Comparison of ENCODE assay signal across 31 cellular contexts in the genomic region with DNA sequence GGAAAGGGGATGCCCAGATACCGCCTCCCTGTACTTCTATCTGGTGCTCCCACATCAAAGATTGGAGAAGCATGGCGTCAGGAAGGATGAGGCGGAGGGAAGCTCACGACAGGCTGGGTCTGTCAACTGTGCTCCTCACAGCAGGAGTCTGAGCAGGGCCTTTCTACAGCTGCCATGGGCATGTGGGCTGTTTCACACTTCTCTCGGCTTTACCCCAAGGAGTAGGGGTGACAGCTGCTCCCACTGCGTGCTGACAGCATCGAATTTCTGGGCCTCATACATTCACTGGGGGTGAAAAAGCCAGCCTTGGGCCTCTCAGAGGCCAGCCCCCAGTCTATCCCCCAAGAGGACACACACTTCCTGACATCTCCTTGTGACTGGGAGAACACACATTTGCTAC. TPM values are rescaled to one million over a fixed set of nuclear protein-coding genes. Genes with fewer than 3 reads are reported as not detected.
DNase-seq lines count a peak whose midpoint lies in the region; ATAC-seq lines count a peak whose summit lies in the region.
"Had no signal": no experiment of that assay in that cellular context is flagged by ENCODE, and none has a peak within 500 bp of the region (broad histone marks: within the 10 kb centered on the region; RNA-seq: fewer than 3 reads in every experiment).

No MANE protein-coding gene starts in this region.

- H3K27ac Mint-ChIP-seq in activated naive CD4-positive, alpha-beta T cell treated with anti-CD3 and anti-CD28 coated beads for 36 hours = peak overlapping the region; percentile 99
- peak overlapping the region; percentile 99 for H3K27ac Mint-ChIP-seq in dendritic cell treated with granulocyte-macrophage colony-stimulating factor and Interleukin-4, amounts not matched to agents 40 ng/mL and 50 ng/mL, for 4 days
- peak overlapping the region; percentile 96 for H3K27ac Mint-ChIP-seq in stimulated activated effector memory CD8-positive, alpha-beta T cell treated with anti-CD3 and anti-CD28 coated beads, Interleukin-12 subunit alpha, Interleukin-12 subunit beta, amount 100 ng/mL, for 72 hours
- H3K27ac Mint-ChIP-seq: type B pancreatic cell had no signal

- no peaks in the 10 kb centered on the region for H3K27me3 Mint-ChIP-seq in activated naive CD4-positive, alpha-beta T cell treated with anti-CD3 and anti-CD28 coated beads for 36 hours (ENCODE audit: low read depth)
- no peaks in the 10 kb centered on the region for H3K27me3 Mint-ChIP-seq in dendritic cell treated with granulocyte-macrophage colony-stimulating factor and Interleukin-4, amounts not matched to agents 40 ng/mL and 50 ng/mL, for 4 days

- intact Hi-C loops in activated naive CD4-positive, alpha-beta T cell treated with anti-CD3 and anti-CD28 coated beads for 36 hours (cut with micrococcal nuclease) = no loop called here
- intact Hi-C loops in dendritic cell treated with granulocyte-macrophage colony-stimulating factor and Interleukin-4, amounts not matched to agents 40 ng/mL and 50 ng/mL, for 4 days (cut with micrococcal nuclease) = no loop called here
- intact Hi-C loops in posterior cingulate gyrus (cut with DNase I) = no loop called here

- no peaks in the 10 kb centered on the region for H3K27me3 ChIP-seq in SJCRH30
- H3K27me3 ChIP-seq: BE2C, left lung, neutrophil, Peyer's patch, right lobe of liver had no signal

- H3K4me3 Mint-ChIP-seq in activated naive CD4-positive, alpha-beta T cell treated with anti-CD3 and anti-CD28 coated beads for 36 hours = no peak overlapping the region
- H3K4me3 Mint-ChIP-seq in dendritic cell treated with granulocyte-macrophage colony-stimulating factor and Interleukin-4, amounts not matched to agents 40 ng/mL and 50 ng/mL, for 4 days = no peak overlapping the region
- peak overlapping the region; percentile 14 for H3K4me3 Mint-ChIP-seq in stimulated activated effector memory CD8-positive, alpha-beta T cell treated with anti-CD3 and anti-CD28 coated beads, Interleukin-12 subunit alpha, Interleukin-12 subunit beta, amount 100 ng/mL, for 72 hours
- H3K4me3 Mint-ChIP-seq: type B pancreatic cell had no signal

- H3K9me3 ChIP-seq in SJCRH30 (replicated peaks) = 0 out of 2 replicates have a peak, but pooled peaks cover 5% of the 10 kb centered on the region
- H3K9me3 ChIP-seq: BE2C, HAP-1, left lung, neutrophil, Peyer's patch, right lobe of liver had no signal

- H3K4me1 ChIP-seq in SJCRH30 = peaks cover 11% of the 10 kb centered on the region
- H3K4me1 ChIP-seq: BE2C, HAP-1, right lobe of liver had no signal

- H3K4me1 Mint-ChIP-seq in activated naive CD4-positive, alpha-beta T cell treated with anti-CD3 and anti-CD28 coated beads for 36 hours (ENCODE audit: low read depth) = peaks cover 37% of the 10 kb centered on the region
- peaks cover 67% of the 10 kb centered on the region for H3K4me1 Mint-ChIP-seq in dendritic cell treated with granulocyte-macrophage colony-stimulating factor and Interleukin-4, amounts not matched to agents 40 ng/mL and 50 ng/mL, for 4 days (ENCODE audit: low read depth)
- H3K4me1 Mint-ChIP-seq in stimulated activated effector memory CD8-positive, alpha-beta T cell treated with anti-CD3 and anti-CD28 coated beads, Interleukin-12 subunit alpha, Interleukin-12 subunit beta, amount 100 ng/mL, for 72 hours = peaks cover 53% of the 10 kb centered on the region

- CTCF ChIA-PET in activated naive CD4-positive, alpha-beta T cell treated with anti-CD3 and anti-CD28 coated beads for 36 hours (lab: Charles Lee) = interaction anchor here (0.9 to 2.1 kb wide), 5 partner anchors 14 to 164 kb away, joined by 3 to 7 read pairs (median 4); no protein-coding TSS in a partner anchor

- DNase-seq in activated naive CD4-positive, alpha-beta T cell treated with anti-CD3 and anti-CD28 coated beads for 36 hours = no peak
- no peak for DNase-seq in activated naive CD4-positive, alpha-beta T cell (lab: John Stamatoyannopoulos, UW)
- peak; percentile 82 to 85 for DNase-seq in SJCRH30
- peak in 1 of 2 donors; percentile 40 for DNase-seq in stimulated activated effector memory CD8-positive, alpha-beta T cell treated with anti-CD3 and anti-CD28 coated beads, Interleukin-12 subunit alpha, Interleukin-12 subunit beta, amount 100 ng/mL, for 72 hours (ENCODE audit: low spot score in 2 of 2)
- DNase-seq in stimulated activated naive CD4-positive, alpha-beta T cell (lab: John Stamatoyannopoulos, UW) = no peak
- DNase-seq in posterior cingulate gyrus = no peak
- DNase-seq in NCI-H69 (lab: John Stamatoyannopoulos, UW) = no peak
- DNase-seq: ACHN; activated effector memory CD4-positive, alpha-beta T cell treated with Interleukin-2 at 50 U/mL for 16 hours; BE2C; CD8-positive, alpha-beta memory T cell; central memory CD4-positive, alpha-beta T cell; cortex of kidney; left lung; mesenchymal stem cell; MM.1S; NCI-H2029 treated with DMSO at 0.1 percent for 48 hours; NCI-H2227 treated with DMSO at 0.1 percent for 48 hours; NCI-H748 treated with DMSO at 0.1 percent for 48 hours; Peyer's patch; right lobe of liver; SHP77; stimulated activated CD4-positive, alpha-beta T cell treated with anti-CD3 and anti-CD28 coated beads, Interleukin-12 subunit alpha, Interleukin-12 subunit beta, amount 100 ng/mL, for 4 hours; stimulated activated CD4-positive, alpha-beta T cell treated with anti-CD3 and anti-CD28 coated beads, Interleukin-2, amount 100 ng/mL, for 48 hours; substantia nigra; T1000 had no signal

- no peak overlapping the region for H3K27ac ChIP-seq in SJCRH30
- H3K27ac ChIP-seq: KMS-11, neutrophil, Peyer's patch, right lobe of liver had no signal

- H3K36me3 ChIP-seq in SJCRH30 = no peaks in the 10 kb centered on the region
- H3K36me3 ChIP-seq: BE2C, HAP-1, left lung, neutrophil, Peyer's patch, right lobe of liver had no signal

- H3K36me3 Mint-ChIP-seq in activated naive CD4-positive, alpha-beta T cell treated with anti-CD3 and anti-CD28 coated beads for 36 hours (ENCODE audit: low read depth) = peaks cover 15% of the 10 kb centered on the region
- peaks cover 7% of the 10 kb centered on the region for H3K36me3 Mint-ChIP-seq in dendritic cell treated with granulocyte-macrophage colony-stimulating factor and Interleukin-4, amounts not matched to agents 40 ng/mL and 50 ng/mL, for 4 days (ENCODE audit: low read depth)
- H3K36me3 Mint-ChIP-seq in stimulated activated effector memory CD8-positive, alpha-beta T cell treated with anti-CD3 and anti-CD28 coated beads, Interleukin-12 subunit alpha, Interleukin-12 subunit beta, amount 100 ng/mL, for 72 hours = peaks cover 9% of the 10 kb centered on the region
- H3K36me3 Mint-ChIP-seq: type B pancreatic cell had no signal

- H3K4me3 ChIP-seq in SJCRH30 = no peak overlapping the region
- H3K4me3 ChIP-seq: HAP-1, left lung, Peyer's patch, right lobe of liver had no signal

- H3K9me3 Mint-ChIP-seq in activated naive CD4-positive, alpha-beta T cell treated with anti-CD3 and anti-CD28 coated beads for 36 hours = no peaks in the 10 kb centered on the region
- H3K9me3 Mint-ChIP-seq in dendritic cell treated with granulocyte-macrophage colony-stimulating factor and Interleukin-4, amounts not matched to agents 40 ng/mL and 50 ng/mL, for 4 days = no peaks in the 10 kb centered on the region
- no peaks in the 10 kb centered on the region for H3K9me3 Mint-ChIP-seq in stimulated activated effector memory CD8-positive, alpha-beta T cell treated with anti-CD3 and anti-CD28 coated beads, Interleukin-12 subunit alpha, Interleukin-12 subunit beta, amount 100 ng/mL, for 72 hours
- H3K9me3 Mint-ChIP-seq: CD8-positive, alpha-beta memory T cell; type B pancreatic cell had no signal

- no peak for ATAC-seq in stimulated activated effector memory CD8-positive, alpha-beta T cell treated with anti-CD3 and anti-CD28 coated beads, Interleukin-12 subunit alpha, Interleukin-12 subunit beta, amount 100 ng/mL, for 72 hours
- ATAC-seq: left lung, right lobe of liver had no signal

RNA-seq across cellular contexts. Expression of gene NEURL3, which starts 21.1 kb away (rescaled TPM):
- under 1 TPM; 0.48 to 0.57 TPM for total RNA-seq in activated naive CD4-positive, alpha-beta T cell treated with anti-CD3 and anti-CD28 coated beads for 36 hours
- total RNA-seq in SJCRH30 (2014; rRNA removed; shearing (Covaris generic)) = 0.10 TPM in 1 of 2 replicates, not detected in the other

RNA-seq across cellular contexts. Expression of gene ARID5A, which starts 52.5 kb away (rescaled TPM):
- 100 to 1,000 TPM; 349 to 351 TPM for total RNA-seq in activated naive CD4-positive, alpha-beta T cell treated with anti-CD3 and anti-CD28 coated beads for 36 hours
- total RNA-seq in SJCRH30 (2014; rRNA removed; shearing (Covaris generic)) = 12.4 and 14.2 TPM in 2 replicates

Comparison
In these comparisons a context has a peak if more than half of its experiments do, and no peak if none do; other contexts are left out.
1. DNase-seq: peak in SJCRH30 (2 of 2); none in activated naive CD4-positive, alpha-beta T cell treated with anti-CD3 and anti-CD28 coated beads for 36 hours (single experiment), activated naive CD4-positive, alpha-beta T cell (0 of 4), stimulated activated naive CD4-positive, alpha-beta T cell (0 of 6), posterior cingulate gyrus (0 of 10) and NCI-H69 (single experiment).
2. RNA of gene ARID5A, which starts 52.5 kb away (total RNA-seq): 349 to 351 TPM in activated naive CD4-positive, alpha-beta T cell treated with anti-CD3 and anti-CD28 coated beads for 36 hours; 12.4 to 14.2 TPM in SJCRH30; every median in the first group is over 10 times any median in the second.
3. Peak in every context shown above with its lines, with median percentiles within 50 percentile points of each other: H3K27ac Mint-ChIP-seq.